ENCODE assay signal across 19 cellular contexts in genomic region chr6:3321875-3322274, GRCh38.
A peak's percentile ranks its signal among the peaks of the same experiment; 100 is the strongest.
DNase-seq lines count a peak whose midpoint lies in the region; ATAC-seq, FAIRE-seq and TF ChIP-seq lines count a peak whose summit lies in the region.
"Had no signal": no experiment of that assay in that cellular context is flagged by ENCODE, and none has a peak within 500 bp of the region (broad histone marks: within the 10 kb centered on the region; RNA-seq: fewer than 3 reads in every experiment).

No MANE protein-coding gene starts in this region.

- no peak for FAIRE-seq in H54 (lab: Jason Lieb, UNC)
- FAIRE-seq: A549, G401.6 had no signal

- H3K27ac Mint-ChIP-seq in endodermal cell = no peak overlapping the region
- peak overlapping the region; percentile 3 for H3K27ac Mint-ChIP-seq in neural progenitor cell
- no peak overlapping the region for H3K27ac Mint-ChIP-seq in CD8-positive, alpha-beta memory T cell
- H3K27ac Mint-ChIP-seq: CD4-positive, alpha-beta T cell had no signal

- H3K4me3 ChIP-seq in endodermal cell (ENCODE audit: low read length) (no peak overlapping the region), neural progenitor cell (no peak overlapping the region), stomach (no peak overlapping the region)
- H3K4me3 ChIP-seq in CD8-positive, alpha-beta memory T cell (ENCODE audit: low read length) = no peak overlapping the region
- H3K4me3 ChIP-seq: A549; BLaER1 treated with 17β-estradiol and CSF1 and Interleukin-3, amounts not matched to agents 10 nM and 100 nM; SJSA1 had no signal

- H3K4me1 ChIP-seq in endodermal cell (ENCODE audit: control insufficient read depth, insufficient read depth, low read length) (no peaks in the 10 kb centered on the region), neural progenitor cell (no peaks in the 10 kb centered on the region), stomach (peaks cover 7 to 25% (median 20%) of the 10 kb centered on the region in 4 donors)
- H3K4me1 ChIP-seq in CD8-positive, alpha-beta memory T cell (ENCODE audit: insufficient read depth, low read length) = peaks cover 21% of the 10 kb centered on the region
- H3K4me1 ChIP-seq: Caco-2 had no signal

- H3K27me3 Mint-ChIP-seq in endodermal cell (ENCODE audit: insufficient read depth) (no peaks in the 10 kb centered on the region), neural progenitor cell (ENCODE audit: insufficient read depth, low read depth) (peaks cover 7% of the 10 kb centered on the region)
- peaks cover 20 to 34% of the 10 kb centered on the region in 2 donors for H3K27me3 Mint-ChIP-seq in CD8-positive, alpha-beta memory T cell
- H3K27me3 Mint-ChIP-seq: CD4-positive, alpha-beta T cell had no signal

- H3K36me3 Mint-ChIP-seq in endodermal cell (ENCODE audit: low read depth) = no peaks in the 10 kb centered on the region
- peaks cover 47% of the 10 kb centered on the region for H3K36me3 Mint-ChIP-seq in neural progenitor cell
- no peaks in the 10 kb centered on the region for H3K36me3 Mint-ChIP-seq in CD8-positive, alpha-beta memory T cell

- no peak for TF ChIP-seq EP300 in stomach (IDR thresholded peaks at IDR 0.05)

- no peaks in the 10 kb centered on the region for H3F3A ChIP-seq in neural progenitor cell (ENCODE audit: low read depth)

- H3K79me2 ChIP-seq in neural progenitor cell (ENCODE audit: low read depth) = no peaks in the 10 kb centered on the region

- TF ChIP-seq POLR2A in stomach (IDR thresholded peaks at IDR 0.05) (no peak), H54 (IDR thresholded peaks at IDR 0.05; ENCODE audit: low read depth, low read length) (no peak)

- intact Hi-C loops in stomach (cut with DNase I; ENCODE audit: low total_unique reads) = no loop called here

- ATAC-seq in GM19467 (IDR thresholded peaks at IDR 0.05; ENCODE audit: unreplicated experiment) = no peak
- ATAC-seq: A549 had no signal

- H3K4me3 Mint-ChIP-seq in endodermal cell (no peak overlapping the region), neural progenitor cell (no peak overlapping the region)
- no peak overlapping the region for H3K4me3 Mint-ChIP-seq in CD8-positive, alpha-beta memory T cell
- H3K4me3 Mint-ChIP-seq: CD4-positive, alpha-beta T cell had no signal

- H3K9me3 ChIP-seq in endodermal cell (ENCODE audit: control insufficient read depth, low read length) = no peaks in the 10 kb centered on the region
- H3K9me3 ChIP-seq in neural progenitor cell (ENCODE audit: low read depth) = no peaks in the 10 kb centered on the region
- no peaks in the 10 kb centered on the region for H3K9me3 ChIP-seq in stomach
- no peaks in the 10 kb centered on the region for H3K9me3 ChIP-seq in CD8-positive, alpha-beta memory T cell (ENCODE audit: low read length)
- H3K9me3 ChIP-seq: A549; BLaER1 treated with 17β-estradiol and CSF1 and Interleukin-3, amounts not matched to agents 10 nM and 100 nM; Caco-2; SJSA1 had no signal

- H3K36me3 ChIP-seq in endodermal cell (ENCODE audit: control insufficient read depth, insufficient read depth, low read length) (no peaks in the 10 kb centered on the region), neural progenitor cell (no peaks in the 10 kb centered on the region), stomach (peaks cover 0 to 26% (median 7%) of the 10 kb centered on the region in 4 donors)
- no peaks in the 10 kb centered on the region for H3K36me3 ChIP-seq in CD8-positive, alpha-beta memory T cell (ENCODE audit: insufficient read depth, low read length)
- H3K36me3 ChIP-seq: BLaER1 treated with 17β-estradiol and CSF1 and Interleukin-3, amounts not matched to agents 10 nM and 100 nM; SJSA1 had no signal

- DNase-seq in RWPE1 (ENCODE audit: low spot score) = no peak
- DNase-seq in endodermal cell = peak; percentile 8
- no peak for DNase-seq in neural progenitor cell (ENCODE audit: low spot score)
- DNase-seq in stomach = peak; percentile 40
- DNase-seq in CD8-positive, alpha-beta memory T cell = no peak
- DNase-seq in H54 (ENCODE audit: insufficient read length, low spot score) = no peak
- DNase-seq: AML-193; Caco-2; CD4-positive, alpha-beta T cell; Kasumi-1; NCI-H1436; NCI-H2171 treated with DMSO at 0.1 percent for 48 hours; NCI-H774; Right ventricle myocardium superior had no signal

- CTCF ChIA-PET in RWPE1 (lab: Yijun Ruan, JAX) = interaction anchor here (0.6 to 0.7 kb wide), 2 partner anchors 19 to 32 kb away, joined by 3 read pairs; no protein-coding TSS in a partner anchor
- CTCF ChIA-PET in CD8-positive, alpha-beta memory T cell (lab: Charles Lee) = no interaction called here

- H2AFZ ChIP-seq in neural progenitor cell (replicated peaks) = no peak overlapping the region

- H3K4me1 Mint-ChIP-seq in endodermal cell (peaks cover 7% of the 10 kb centered on the region), neural progenitor cell (peaks cover 65% of the 10 kb centered on the region)
- peaks cover 18 to 28% (median 21%) of the 10 kb centered on the region in 3 donors for H3K4me1 Mint-ChIP-seq in CD8-positive, alpha-beta memory T cell

- H3K9me3 Mint-ChIP-seq in endodermal cell (no peaks in the 10 kb centered on the region), neural progenitor cell (no peaks in the 10 kb centered on the region)
- no peaks in the 10 kb centered on the region for H3K9me3 Mint-ChIP-seq in CD8-positive, alpha-beta memory T cell
- H3K9me3 Mint-ChIP-seq: CD4-positive, alpha-beta T cell had no signal

- TF ChIP-seq CTCF in RWPE1 (conservative IDR thresholded peaks at IDR 0.05; ENCODE audit: low read depth) (no peak), endodermal cell (conservative IDR thresholded peaks at IDR 0.05) (no peak), neural progenitor cell (IDR thresholded peaks at IDR 0.05) (no peak), stomach (IDR thresholded peaks at IDR 0.05) (no peak)

- POLR2A ChIA-PET in RWPE1 (lab: Yijun Ruan, JAX; ENCODE audit: low non-redundant PET) = interaction anchor here (0.5 kb wide), 1 partner anchor 702 kb away, joined by 3 read pairs; no protein-coding TSS in a partner anchor
- POLR2A ChIA-PET in CD8-positive, alpha-beta memory T cell (lab: Charles Lee) = no interaction called here

- no peaks in the 10 kb centered on the region for H4K20me1 ChIP-seq in neural progenitor cell (ENCODE audit: low read depth)
- H4K20me1 ChIP-seq: BLaER1 treated with 17β-estradiol and CSF1 and Interleukin-3, amounts not matched to agents 10 nM and 100 nM had no signal

- H3K9ac ChIP-seq in endodermal cell (ENCODE audit: extremely low read depth, low read length, poor library complexity, severe bottlenecking) (no peak overlapping the region), neural progenitor cell (no peak overlapping the region)
- H3K9ac ChIP-seq: BLaER1 treated with 17β-estradiol and CSF1 and Interleukin-3, amounts not matched to agents 10 nM and 100 nM had no signal

- no peak overlapping the region for H3K4me2 ChIP-seq in neural progenitor cell
- H3K4me2 ChIP-seq: A549; BLaER1 treated with 17β-estradiol and CSF1 and Interleukin-3, amounts not matched to agents 10 nM and 100 nM had no signal

- 92 to 93% methylated on average over 8 of the region's 8 CpGs for WGBS in endodermal cell (ENCODE audit: insufficient coverage in 1 of 2, insufficient read length in 1 of 2), 2 experiments
- 39 to 73% (median 50%) methylated on average over 8 of the region's 8 CpGs for WGBS in stomach, 5 donors

- H3K27ac ChIP-seq in RWPE1 (0 out of 2 replicates have a peak overlapping the region, but pooled peaks have one; percentile 2), endodermal cell (ENCODE audit: low read depth, low read length) (no peak overlapping the region), neural progenitor cell (no peak overlapping the region), stomach (peak overlapping the region in 1 of 5 donors; percentile 1)
- no peak overlapping the region for H3K27ac ChIP-seq in CD8-positive, alpha-beta memory T cell (ENCODE audit: low read depth, low read length)
- H3K27ac ChIP-seq: A549; BLaER1 treated with 17β-estradiol and CSF1 and Interleukin-3, amounts not matched to agents 10 nM and 100 nM; SJSA1 had no signal

- no peaks in the 10 kb centered on the region for H3K27me3 ChIP-seq in endodermal cell (ENCODE audit: control insufficient read depth, insufficient read depth, low read length, poor library complexity, severe bottlenecking)
- H3K27me3 ChIP-seq in neural progenitor cell = no peaks in the 10 kb centered on the region
- no peaks in the 10 kb centered on the region for H3K27me3 ChIP-seq in stomach
- H3K27me3 ChIP-seq in CD8-positive, alpha-beta memory T cell (ENCODE audit: insufficient read depth, low read length, poor library complexity, severe bottlenecking) = no peaks in the 10 kb centered on the region
- H3K27me3 ChIP-seq: BLaER1 treated with 17β-estradiol and CSF1 and Interleukin-3, amounts not matched to agents 10 nM and 100 nM; SJSA1 had no signal

Comparison
In these comparisons a context has a peak if more than half of its experiments do, and no peak if none do; other contexts are left out.
1. DNase-seq: peak in endodermal cell (single experiment) and stomach (single experiment); none in RWPE1 (single experiment), neural progenitor cell (single experiment), CD8-positive, alpha-beta memory T cell (0 of 5) and H54 (single experiment).